In genomic region chr1:38977399-38978244, GRCh38 we compare ENCODE assay signal across 1 cellular context.
A peak's percentile ranks its signal among the peaks of the same experiment; 100 is the strongest.
TF ChIP-seq lines count a peak whose summit lies in the region.

No MANE protein-coding gene starts in this region.

TF ChIP-seq in A549, 52 proteins besides CTCF, POLR2A, EP300 and RAD21:
- peak; percentile 56 for TF ChIP-seq MAFK (IDR thresholded peaks at IDR 0.05; ENCODE audit: partially characterized antibody)
